8 cellular contexts compared by ENCODE assay signal in the genomic region with DNA sequence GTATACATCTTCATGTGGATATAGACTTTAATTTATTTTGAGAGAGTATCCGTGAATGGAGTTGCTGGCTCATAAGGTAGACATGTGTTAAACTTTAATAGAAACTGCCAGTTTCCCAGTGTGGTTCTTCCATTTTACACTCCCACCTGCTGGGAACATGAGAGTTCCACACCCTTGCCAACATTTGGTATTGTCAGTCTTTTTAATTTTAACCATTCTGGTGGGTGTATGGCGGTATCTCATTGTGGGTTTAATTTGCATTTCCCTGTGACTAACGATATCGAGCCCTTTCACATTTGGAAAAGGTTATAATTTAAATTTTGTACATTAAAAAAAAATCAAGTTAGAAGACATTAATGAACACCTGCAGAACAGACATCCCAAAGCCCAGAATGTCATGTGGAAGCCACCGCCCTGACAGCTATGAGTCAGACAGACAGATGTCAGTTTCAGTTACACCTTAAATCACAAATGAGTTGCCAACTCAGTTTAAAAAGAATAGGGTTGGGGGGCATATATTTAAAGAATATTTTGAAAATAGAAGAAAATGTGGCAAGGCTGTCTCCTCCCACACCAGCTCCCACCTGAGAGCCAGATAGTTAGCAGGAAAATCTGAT. TPM values are rescaled to one million over a fixed set of nuclear protein-coding genes. Genes with fewer than 3 reads are reported as not detected.
DNase-seq lines count a peak whose midpoint lies in the region; ATAC-seq lines count a peak whose summit lies in the region.

No MANE protein-coding gene starts in this region.

- H3K4me1 ChIP-seq in Karpas-422 (ENCODE audit: low read length), result peaks cover 40% of the 10 kb centered on the region
- no peaks in the 10 kb centered on the region for H3K4me1 ChIP-seq in thymus (ENCODE audit: control insufficient read depth, insufficient read depth, low read length)

- peak; percentile 78 for ATAC-seq in GM18502 (IDR thresholded peaks at IDR 0.05; ENCODE audit: poor library complexity, unreplicated experiment)
- peak; percentile 68 for ATAC-seq in GM21619 (IDR thresholded peaks at IDR 0.05; ENCODE audit: unreplicated experiment)

- peak overlapping the region; percentile 55 for H3K4me2 ChIP-seq in Karpas-422 (ENCODE audit: low read depth, low read length, poor library complexity, severe bottlenecking)

- H3K79me2 ChIP-seq in Karpas-422 (ENCODE audit: low read length), result no peaks in the 10 kb centered on the region

- H3K9ac ChIP-seq in Karpas-422 (ENCODE audit: low read length), result peak overlapping the region; percentile 26; the same call in 1 of the 2 replicates

- H3K9me3 ChIP-seq in Karpas-422 (ENCODE audit: low read length) (no peaks in the 10 kb centered on the region), thymus (ENCODE audit: control insufficient read depth) (no peaks in the 10 kb centered on the region)

- H3K4me3 ChIP-seq in Karpas-422 (ENCODE audit: low read length), result peak overlapping the region; percentile 36; the same call in 1 of the 2 replicates
- no peak overlapping the region for H3K4me3 ChIP-seq in thymus (ENCODE audit: low read length)

- H3K27ac ChIP-seq in Karpas-422 (ENCODE audit: low read length) (no peak overlapping the region), thymus (ENCODE audit: low read depth) (peak overlapping the region; percentile 36)

- H3K27me3 ChIP-seq in Karpas-422 (ENCODE audit: low read length), result no peaks in the 10 kb centered on the region
- H3K27me3 ChIP-seq in thymus (ENCODE audit: control insufficient read depth, insufficient read depth), result no peaks in the 10 kb centered on the region

- WGBS in thymus, result 77% methylated on average over 5 of the region's 5 CpGs

- no peaks in the 10 kb centered on the region for H4K20me1 ChIP-seq in Karpas-422 (ENCODE audit: insufficient read depth, low read depth, low read length)

- no peaks in the 10 kb centered on the region for H3K9me2 ChIP-seq in Karpas-422 (replicated peaks; ENCODE audit: insufficient read depth, low read length)

- H3K36me3 ChIP-seq in Karpas-422 (ENCODE audit: insufficient read depth, low read length) (no peaks in the 10 kb centered on the region), thymus (ENCODE audit: control insufficient read depth, insufficient read depth) (no peaks in the 10 kb centered on the region)

- no peak overlapping the region for H2AFZ ChIP-seq in Karpas-422 (ENCODE audit: low read length)

- DNase-seq in Karpas-422 (peak; percentile 62), ecto neural progenitor cell (ENCODE audit: low spot score) (peak; percentile 5), cerebellum (ENCODE audit: low spot score) (no peak), HCEC 1CT (no peak), SIG-M5 (lab: John Stamatoyannopoulos, UW) (no peak)

RNA-seq across cellular contexts. Expression of gene ANKRD33B, which starts 36.9 kb away (rescaled TPM):
- total RNA-seq in Karpas-422 (2014; rRNA removed; shearing (Covaris generic); ENCODE audit: low replicate concordance), result 0.48 and 0.90 TPM in 2 replicates
- 4.5 TPM for polyA plus RNA-seq in thymus
- 6.9 TPM for total RNA-seq in cerebellum

Comparison
In these comparisons a context has a peak if more than half of its experiments do, and no peak if none do; other contexts are left out.
1. DNase-seq: peak in Karpas-422 (single experiment) and ecto neural progenitor cell (single experiment); none in cerebellum (single experiment), HCEC 1CT (single experiment) and SIG-M5 (single experiment).